ENCODE assay signal across 17 cellular contexts in genomic region chr4:1477045-1477905, GRCh38.
"Had no signal": no experiment of that assay in that cellular context is flagged by ENCODE, and none has a peak within 500 bp of the region (broad histone marks: within the 10 kb centered on the region; RNA-seq: fewer than 3 reads in every experiment).

No MANE protein-coding gene starts in this region.

- ATAC-seq: activated CD4-positive, CD25-positive, alpha-beta regulatory T cell treated with anti-CD3 and anti-CD28 coated beads, Interleukin-2, amount 50 U/mL, for 24 hours; mucosa of descending colon; pancreas; stimulated activated naive B cell treated with anti-CD40 and anti-IgM and Interleukin-4, amounts not matched to agents 10 μg/mL and 1 μg/mL and 100 μg/mL, for 72 hours; T-cell had no signal

- H3K36me3 Mint-ChIP-seq: activated naive CD8-positive, alpha-beta T cell treated with anti-CD3 and anti-CD28 coated beads for 36 hours; brain; stimulated activated naive B cell treated with anti-CD40 and anti-IgM and Interleukin-4, amounts not matched to agents 10 μg/mL and 1 μg/mL and 100 μg/mL, for 72 hours; T-cell had no signal

- H3K4me1 Mint-ChIP-seq: activated naive CD8-positive, alpha-beta T cell treated with anti-CD3 and anti-CD28 coated beads for 36 hours; brain; memory B cell; naive B cell; stimulated activated naive B cell treated with anti-CD40 and anti-IgM and Interleukin-4, amounts not matched to agents 10 μg/mL and 1 μg/mL and 100 μg/mL, for 72 hours; T-cell had no signal

- H3K27ac Mint-ChIP-seq: activated naive CD8-positive, alpha-beta T cell treated with anti-CD3 and anti-CD28 coated beads for 36 hours; brain; memory B cell; naive B cell; stimulated activated naive B cell treated with anti-CD40 and anti-IgM and Interleukin-4, amounts not matched to agents 10 μg/mL and 1 μg/mL and 100 μg/mL, for 72 hours; T-cell had no signal

- DNase-seq: activated CD4-positive, alpha-beta T cell treated with anti-CD3 and anti-CD28 coated beads, Interleukin-2, amount 50 U/mL, for 1 hour; activated CD8-positive, alpha-beta memory T cell treated with anti-CD3 and anti-CD28 coated beads for 24 hours; activated CD8-positive, alpha-beta memory T cell treated with anti-CD3 and anti-CD28 coated beads, Interleukin-2, amount 50 U/mL, for 48 hours; activated naive CD8-positive, alpha-beta T cell treated with anti-CD3 and anti-CD28 coated beads for 36 hours; central memory CD4-positive, alpha-beta T cell; erythroblast; foreskin melanocyte; kidney glomerular epithelial cell; mucosa of descending colon; naive B cell; stimulated activated naive B cell treated with anti-CD40 and anti-IgM and Interleukin-4, amounts not matched to agents 10 μg/mL and 1 μg/mL and 100 μg/mL, for 72 hours; T-cell; thyroid gland had no signal

- H3K4me3 Mint-ChIP-seq: activated naive CD8-positive, alpha-beta T cell treated with anti-CD3 and anti-CD28 coated beads for 36 hours; brain; memory B cell; naive B cell; stimulated activated naive B cell treated with anti-CD40 and anti-IgM and Interleukin-4, amounts not matched to agents 10 μg/mL and 1 μg/mL and 100 μg/mL, for 72 hours; T-cell had no signal
